Comparison of ENCODE assay signal across 9 cellular contexts in genomic region chr20:37524859-37525708, GRCh38.
A peak's percentile ranks its signal among the peaks of the same experiment; 100 is the strongest.
DNase-seq lines count a peak whose midpoint lies in the region; ATAC-seq and TF ChIP-seq lines count a peak whose summit lies in the region.
"Had no signal": no experiment of that assay in that cellular context is flagged by ENCODE, and none has a peak within 500 bp of the region (broad histone marks: within the 10 kb centered on the region; RNA-seq: fewer than 3 reads in every experiment).

No MANE protein-coding gene starts in this region.

- no peak overlapping the region for H3K9ac ChIP-seq in OCI-LY3 (ENCODE audit: low read length)

- H2AFZ ChIP-seq in OCI-LY3 (ENCODE audit: low read depth, low read length) = no peak overlapping the region

- ATAC-seq in HG03460 (IDR thresholded peaks at IDR 0.05; ENCODE audit: unreplicated experiment) (no peak), HG03045 (IDR thresholded peaks at IDR 0.05; ENCODE audit: unreplicated experiment) (no peak)

- peaks cover 10% of the 10 kb centered on the region for H3K36me3 ChIP-seq in OCI-LY3 (replicated peaks; ENCODE audit: low read depth, low read length)

- H3K27ac ChIP-seq in OCI-LY3 (ENCODE audit: low read length) (no peak overlapping the region), epithelial cell of prostate (peak overlapping the region; percentile 94)

- H3K27me3 ChIP-seq in OCI-LY3 (ENCODE audit: low read depth, low read length) = no peaks in the 10 kb centered on the region

- peaks cover 60% of the 10 kb centered on the region for H3K79me2 ChIP-seq in OCI-LY3 (ENCODE audit: low read length)

- H4K20me1 ChIP-seq in OCI-LY3 (ENCODE audit: insufficient read depth, low read length) = peaks cover 12% of the 10 kb centered on the region; the same call in 1 of the 2 replicates

- H3K4me1 ChIP-seq in OCI-LY3 (ENCODE audit: low read length) = peaks cover 22% of the 10 kb centered on the region

- H3K4me2 ChIP-seq in OCI-LY3 (ENCODE audit: low read length) = 0 out of 2 replicates have a peak overlapping the region, but pooled peaks have one; percentile 86

- TF ChIP-seq CTCF in OCI-LY3 (IDR thresholded peaks at IDR 0.05; ENCODE audit: low read depth, low read length) = no peak

- no peak overlapping the region for H3K4me3 ChIP-seq in OCI-LY3 (ENCODE audit: low read length)
- H3K4me3 ChIP-seq in skeletal muscle cell (ENCODE audit: low read depth, low read length) = peak overlapping the region; percentile 9
- H3K4me3 ChIP-seq: HAP-1 had no signal

- DNase-seq in GM03348 (ENCODE audit: low spot score) (peak; percentile 72), epithelial cell of prostate (ENCODE audit: low read depth, low spot score) (peak; percentile 78), skeletal muscle cell (ENCODE audit: low read depth) (no peak), NCI-H446 (lab: John Stamatoyannopoulos, UW) (no peak), hepatic stellate cell (ENCODE audit: low spot score) (no peak)

- H3K9me3 ChIP-seq in OCI-LY3 (ENCODE audit: insufficient read depth, low read length) = no peaks in the 10 kb centered on the region

Comparison
In these comparisons a context has a peak if more than half of its experiments do, and no peak if none do; other contexts are left out.
1. DNase-seq: peak in GM03348 (single experiment) and epithelial cell of prostate (single experiment); none in skeletal muscle cell (single experiment), NCI-H446 (0 of 2) and hepatic stellate cell (single experiment).